ENCODE assay signal across 35 cellular contexts in the genomic region with DNA sequence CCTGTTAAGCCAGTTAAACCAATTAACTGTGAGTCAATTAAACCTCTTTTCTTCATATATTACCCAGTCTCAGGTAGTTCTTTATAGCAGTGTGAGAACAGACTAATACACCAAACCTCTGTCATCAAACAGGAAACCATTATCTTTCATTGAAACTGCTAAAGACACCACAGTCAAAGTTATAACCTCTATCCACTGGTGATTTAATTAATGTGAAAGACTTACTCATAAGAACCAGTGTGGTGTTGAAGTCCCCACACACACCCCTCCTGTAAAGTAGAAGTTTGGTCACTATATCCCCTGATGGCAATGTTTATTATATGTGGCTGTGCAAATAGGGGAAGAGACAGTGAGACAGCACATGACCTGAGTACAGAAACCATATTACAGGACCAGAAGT.
"Had no signal": no experiment of that assay in that cellular context is flagged by ENCODE, and none has a peak within 500 bp of the region (broad histone marks: within the 10 kb centered on the region; RNA-seq: fewer than 3 reads in every experiment).

No MANE protein-coding gene starts in this region.

- H3K36me3 ChIP-seq: MG63 had no signal

- H3K4me3 ChIP-seq: MG63 had no signal

- DNase-seq: Karpas-422, Kasumi-1, KG1, MG63, MM.1S, MV-4-11, NCI-H1048, NCI-H1092, NCI-H1092 treated with DMSO at 0.1 percent for 48 hours, NCI-H1105, NCI-H1105 treated with DMSO at 0.1 percent for 48 hours, NCI-H1417, NCI-H1417 treated with DMSO at 0.1 percent for 48 hours, NCI-H1436, NCI-H1436 treated with DMSO at 0.1 percent for 48 hours, NCI-H146, NCI-H1694, NCI-H1694 treated with DMSO at 0.1 percent for 48 hours, NCI-H187, NCI-H187 treated with DMSO at 0.1 percent for 48 hours, NCI-H1930, NCI-H2029, NCI-H2029 treated with DMSO at 0.1 percent for 48 hours, NCI-H2081, NCI-H2081 treated with DMSO at 0.1 percent for 48 hours, NCI-H2107, NCI-H2171, NCI-H2171 treated with DMSO at 0.1 percent for 48 hours, NCI-H2227 treated with DMSO at 0.1 percent for 48 hours, NCI-H226, NCI-H345, NCI-H446, NCI-H446 treated with DMSO at 0.1 percent for 48 hours, NCI-H510A had no signal

- H3K27me3 ChIP-seq: MG63 had no signal

- H3K4me2 ChIP-seq: KMS-11 had no signal

- H3K27ac ChIP-seq: KMS-11 had no signal

- H3K9ac ChIP-seq: KMS-11 had no signal
